Comparison of ENCODE assay signal across 16 cellular contexts in genomic region chr9:18834740-18835361, GRCh38.
A peak's percentile ranks its signal among the peaks of the same experiment; 100 is the strongest.
DNase-seq lines count a peak whose midpoint lies in the region; ATAC-seq, FAIRE-seq and TF ChIP-seq lines count a peak whose summit lies in the region.
"Had no signal": no experiment of that assay in that cellular context is flagged by ENCODE, and none has a peak within 500 bp of the region (broad histone marks: within the 10 kb centered on the region; RNA-seq: fewer than 3 reads in every experiment).

No MANE protein-coding gene starts in this region.

- H3K27ac ChIP-seq in sigmoid colon, result no peak overlapping the region
- no peak overlapping the region for H3K27ac ChIP-seq in psoas muscle
- H3K27ac ChIP-seq in caudate nucleus (ENCODE audit: low read depth, low read length), result no peak overlapping the region
- no peak overlapping the region for H3K27ac ChIP-seq in small intestine (ENCODE audit: low read depth in 1 of 2, low read length in 1 of 2)

- ATAC-seq in GM18873 (IDR thresholded peaks at IDR 0.05; ENCODE audit: low FRiP score, unreplicated experiment) (peak; percentile 63), GM21526 (IDR thresholded peaks at IDR 0.05; ENCODE audit: low FRiP score, unreplicated experiment) (peak; percentile 56), HG03060 (IDR thresholded peaks at IDR 0.05; ENCODE audit: low read depth, unreplicated experiment) (peak; percentile 73), HG03571 (IDR thresholded peaks at IDR 0.05; ENCODE audit: unreplicated experiment) (peak; percentile 68), psoas muscle (no peak)
- ATAC-seq: Right ventricle myocardium inferior; stimulated activated naive B cell treated with anti-CD40 and anti-IgM and Interleukin-4, amounts not matched to agents 10 μg/mL and 1 μg/mL and 100 μg/mL, for 72 hours had no signal

- H3K36me3 ChIP-seq in sigmoid colon (no peaks in the 10 kb centered on the region), psoas muscle (ENCODE audit: insufficient read depth in 1 of 2, low read depth in 1 of 2) (no peaks in the 10 kb centered on the region), small intestine (ENCODE audit: control insufficient read depth in 2 of 2, insufficient read depth in 2 of 2, low read length in 2 of 2) (no peaks in the 10 kb centered on the region)

- TF ChIP-seq POLR2A in sigmoid colon (IDR thresholded peaks at IDR 0.05), result no peak

- TF ChIP-seq EP300 in sigmoid colon (IDR thresholded peaks at IDR 0.05), result no peak

- no peak for FAIRE-seq in small intestine (lab: Jason Lieb, UNC)
- FAIRE-seq: keratinocyte had no signal

- no peaks in the 10 kb centered on the region for H3K9me3 ChIP-seq in sigmoid colon
- H3K9me3 ChIP-seq in psoas muscle, result no peaks in the 10 kb centered on the region
- H3K9me3 ChIP-seq in small intestine (ENCODE audit: control insufficient read depth, low read depth), result no peaks in the 10 kb centered on the region

- 87 to 91% methylated on average over 4 of the region's 4 CpGs for WGBS in sigmoid colon, 2 donors
- WGBS in psoas muscle, 3 donors, result 94 to 99% (median 95%) methylated on average over 4 of the region's 4 CpGs
- 80 to 94% (median 89%) methylated on average over 4 of the region's 4 CpGs for WGBS in small intestine, 3 donors

- H3K4me1 ChIP-seq in sigmoid colon (no peaks in the 10 kb centered on the region), psoas muscle (no peaks in the 10 kb centered on the region), small intestine (ENCODE audit: control insufficient read depth in 2 of 2, insufficient read depth in 1 of 2, low read depth in 1 of 2, low read length in 1 of 2) (no peaks in the 10 kb centered on the region)

- H3K4me3 ChIP-seq in sigmoid colon (no peak overlapping the region), psoas muscle (no peak overlapping the region), small intestine (ENCODE audit: low read depth in 1 of 2, low read length in 2 of 2) (no peak overlapping the region)

- intact Hi-C loops in sigmoid colon (cut with DNase I) (loop anchor here (10.0 kb wide), 1 partner anchor 180 kb away; no protein-coding TSS in a partner anchor), psoas muscle (cut with DNase I) (loop anchor here in 1 of 2 donors (10.0 kb wide), 1 partner anchor 130 kb away; no protein-coding TSS in a partner anchor)

- no peak for TF ChIP-seq CTCF in sigmoid colon (IDR thresholded peaks at IDR 0.05)
- no peak for TF ChIP-seq CTCF in psoas muscle (IDR thresholded peaks at IDR 0.05)

- no peak for DNase-seq in sigmoid colon
- DNase-seq in psoas muscle, result no peak
- DNase-seq in caudate nucleus (lab: John Stamatoyannopoulos, UW), result no peak
- no peak for DNase-seq in small intestine
- DNase-seq: activated B cell treated with CpG ODN at 0.5 μM for 24 hours; central memory CD4-positive, alpha-beta T cell; effector memory CD4-positive, alpha-beta T cell; NCI-H1417 treated with DMSO at 0.1 percent for 48 hours; stimulated activated naive B cell treated with anti-CD40 and anti-IgM and Interleukin-4, amounts not matched to agents 10 μg/mL and 1 μg/mL and 100 μg/mL, for 72 hours; trophoblast cell had no signal

- H3K27me3 ChIP-seq in sigmoid colon, result no peaks in the 10 kb centered on the region
- H3K27me3 ChIP-seq in psoas muscle (ENCODE audit: insufficient read depth in 3 of 3, low read length in 2 of 3), result no peaks in the 10 kb centered on the region
- H3K27me3 ChIP-seq in small intestine (ENCODE audit: control insufficient read depth in 2 of 2, insufficient read depth in 2 of 2, low read length in 2 of 2), result no peaks in the 10 kb centered on the region

Comparison
In these comparisons a context has a peak if more than half of its experiments do, and no peak if none do; other contexts are left out.
1. ATAC-seq: peak in GM18873 (single experiment), GM21526 (single experiment), HG03060 (single experiment) and HG03571 (single experiment); none in psoas muscle (0 of 4).